In genomic region chrX:152912641-152913040, GRCh38 we compare ENCODE assay signal across 18 cellular contexts. TPM values are rescaled to one million over a fixed set of nuclear protein-coding genes. Genes with fewer than 3 reads are reported as not detected.
A peak's percentile ranks its signal among the peaks of the same experiment; 100 is the strongest.
DNase-seq lines count a peak whose midpoint lies in the region; ATAC-seq, FAIRE-seq and TF ChIP-seq lines count a peak whose summit lies in the region.
"Had no signal": no experiment of that assay in that cellular context is flagged by ENCODE, and none has a peak within 500 bp of the region (broad histone marks: within the 10 kb centered on the region; RNA-seq: fewer than 3 reads in every experiment).

No MANE protein-coding gene starts in this region.

- TF ChIP-seq EP300 in HepG2 (IDR thresholded peaks at IDR 0.05; ENCODE audit: low read depth in 2 of 2, low read length in 2 of 2) (no peak), HepG2 (CRISPR knock-in tag; IDR thresholded peaks at IDR 0.05; ENCODE audit: borderline replicate concordance) (no peak)

- ATAC-seq in HepG2 (no peak), right lobe of liver (no peak), sciatic nerve (no peak)

- H4K20me1 ChIP-seq in HepG2 (ENCODE audit: insufficient read depth, low read length) (no peaks in the 10 kb centered on the region), endothelial cell of umbilical vein (replicated peaks; ENCODE audit: control insufficient read depth, extremely low read depth, insufficient read depth, low read length) (no peaks in the 10 kb centered on the region)

- no peak overlapping the region for H3K9ac ChIP-seq in HepG2 (ENCODE audit: insufficient read depth, low read depth, low read length)
- no peak overlapping the region for H3K9ac ChIP-seq in endothelial cell of umbilical vein (replicated peaks; ENCODE audit: extremely low read depth, insufficient read depth, low read length)

- H3K4me1 ChIP-seq in HepG2 (ENCODE audit: insufficient read depth, low read length) (peaks cover 8% of the 10 kb centered on the region), right lobe of liver (no peaks in the 10 kb centered on the region), endothelial cell of umbilical vein (ENCODE audit: control insufficient read depth, extremely low read depth, insufficient read depth, low read length) (no peaks in the 10 kb centered on the region), vagina (peaks cover 4% of the 10 kb centered on the region)

- intact Hi-C loops in HepG2 (cut with micrococcal nuclease; ENCODE audit: unreplicated experiment): no loop called here
- intact Hi-C loops in right lobe of liver (cut with DNase I): no loop called here
- intact Hi-C loops in endothelial cell of umbilical vein (cut with micrococcal nuclease): no loop called here
- intact Hi-C loops in vagina (cut with DNase I): no loop called here
- intact Hi-C loops in sciatic nerve (cut with DNase I): no loop called here

- POLR2A ChIA-PET in HepG2 (lab: Yijun Ruan, JAX): no interaction called here
- POLR2A ChIA-PET in endothelial cell of umbilical vein (lab: Charles Lee): no interaction called here

- in situ Hi-C loops in HepG2 (cut with HindIII; ENCODE audit: extremely low pct_ligation_motif_present, low pct_unique_long_range_greater_than_20kb): no loop called here

- no TSS peak for BruUV-seq in HepG2 (replicated peaks; lab: Mats Ljungman, UMichigan)
- no TSS peak for BruUV-seq in endothelial cell of umbilical vein (replicated peaks; lab: Mats Ljungman, UMichigan)

- TF ChIP-seq POLR2A in HepG2 (IDR thresholded peaks at IDR 0.05; ENCODE audit: insufficient read depth in 1 of 2, low read depth in 2 of 2, low read length in 2 of 2) (no peak), right lobe of liver (IDR thresholded peaks at IDR 0.05) (no peak), endothelial cell of umbilical vein (IDR thresholded peaks at IDR 0.05; ENCODE audit: low read depth, low read length) (no peak), vagina (IDR thresholded peaks at IDR 0.05) (no peak)

- no peaks in the 10 kb centered on the region for H3K79me2 ChIP-seq in HepG2 (ENCODE audit: insufficient read depth, low read length)
- peaks cover 4% of the 10 kb centered on the region for H3K79me2 ChIP-seq in endothelial cell of umbilical vein (ENCODE audit: control insufficient read depth, insufficient read depth, low read length)

- H3K36me3 ChIP-seq in HepG2 (replicated peaks in 1 of 2; ENCODE audit: control insufficient read depth in 1 of 2, insufficient read depth in 2 of 2, low read length in 2 of 2) (no peaks in the 10 kb centered on the region), right lobe of liver (no peaks in the 10 kb centered on the region), endothelial cell of umbilical vein (ENCODE audit: control insufficient read depth in 2 of 2, extremely low read depth in 1 of 2, insufficient read depth in 2 of 2, low read length in 2 of 2) (no peaks in the 10 kb centered on the region), vagina (no peaks in the 10 kb centered on the region)

- no peak for TF ChIP-seq CTCF in HepG2 (CRISPR knock-in tag; IDR thresholded peaks at IDR 0.05)
- no peak for TF ChIP-seq CTCF in right lobe of liver (IDR thresholded peaks at IDR 0.05)
- TF ChIP-seq CTCF in endothelial cell of umbilical vein (IDR thresholded peaks at IDR 0.05; ENCODE audit: extremely low read depth in 1 of 2, insufficient read depth in 1 of 2, low read depth in 1 of 2, low read length in 2 of 2): no peak
- no peak for TF ChIP-seq CTCF in vagina (IDR thresholded peaks at IDR 0.05)

- CTCF ChIA-PET in HepG2 (lab: Yijun Ruan, JAX; ENCODE audit: low intra/inter-chr PET ratio, low total read pairs) (no interaction called here), endothelial cell of umbilical vein (lab: Charles Lee) (interaction anchor here (0.9 kb wide), 1 partner anchor 9 kb away, joined by 4 read pairs; no protein-coding TSS in a partner anchor)

- DNase-seq in HepG2 (ENCODE audit: low spot score) (no peak), right lobe of liver (no peak), endothelial cell of umbilical vein (ENCODE audit: low read depth, low spot score) (no peak), vagina (ENCODE audit: extremely low spot score in 2 of 2) (no peak), GOT3 (lab: John Stamatoyannopoulos, UW) (no peak), sciatic nerve (ENCODE audit: low spot score) (no peak)
- DNase-seq: C1 segment of cervical spinal cord; Calu3; CD4-positive, alpha-beta memory T cell; COR-L47; DMS79 treated with DMSO at 0.1 percent for 48 hours; GF-D8; HCEC 1CT had no signal

- H2AFZ ChIP-seq in HepG2 (ENCODE audit: low read length) (no peak overlapping the region), endothelial cell of umbilical vein (ENCODE audit: low read depth, low read length) (no peak overlapping the region)

- FAIRE-seq in HepG2 (lab: Jason Lieb, UNC) (no peak), endothelial cell of umbilical vein (lab: Jason Lieb, UNC) (peak; percentile 8)
- FAIRE-seq: A204.1, GM12892, H1 had no signal

- H3K27ac ChIP-seq in HepG2 (ENCODE audit: extremely low read length, insufficient read depth, low read length) (no peak overlapping the region), right lobe of liver (no peak overlapping the region), endothelial cell of umbilical vein (ENCODE audit: insufficient read depth, low read depth, low read length) (no peak overlapping the region), vagina (peak overlapping the region; percentile 37)
- H3K27ac ChIP-seq: 22Rv1 had no signal

- H3K9me3 ChIP-seq in HepG2 (ENCODE audit: low read length) (no peaks in the 10 kb centered on the region), right lobe of liver (no peaks in the 10 kb centered on the region), endothelial cell of umbilical vein (replicated peaks; ENCODE audit: control insufficient read depth, insufficient read depth, low read length) (no peaks in the 10 kb centered on the region), vagina (no peaks in the 10 kb centered on the region)

- TF ChIP-seq RAD21 in HepG2 (CRISPR knock-in tag; IDR thresholded peaks at IDR 0.05): no peak

- H3K4me3 ChIP-seq in HepG2 (replicated peaks in 1 of 3; ENCODE audit: insufficient read depth in 1 of 3, low read depth in 2 of 3, low read length in 3 of 3): no peak overlapping the region
- H3K4me3 ChIP-seq in right lobe of liver: no peak overlapping the region
- H3K4me3 ChIP-seq in endothelial cell of umbilical vein (replicated peaks in 1 of 3; ENCODE audit: insufficient read depth in 1 of 3, low read depth in 1 of 3, low read length in 3 of 3): no peak overlapping the region
- no peak overlapping the region for H3K4me3 ChIP-seq in vagina

- H3K27me3 ChIP-seq in HepG2 (ENCODE audit: control insufficient read depth in 1 of 2, insufficient read depth in 2 of 2, low read length in 2 of 2) (no peaks in the 10 kb centered on the region; a peak in 1 of 5 replicates), right lobe of liver (no peaks in the 10 kb centered on the region), endothelial cell of umbilical vein (ENCODE audit: control insufficient read depth in 2 of 2, insufficient read depth in 2 of 2, low read length in 2 of 2) (no peaks in the 10 kb centered on the region), vagina (no peaks in the 10 kb centered on the region)

- H3K4me2 ChIP-seq in HepG2 (ENCODE audit: low read depth, low read length): no peak overlapping the region
- no peak overlapping the region for H3K4me2 ChIP-seq in endothelial cell of umbilical vein (ENCODE audit: insufficient read depth, low read length)

- no peaks in the 10 kb centered on the region for H3K9me1 ChIP-seq in endothelial cell of umbilical vein (replicated peaks; ENCODE audit: control insufficient read depth, extremely low read depth, insufficient read depth, low read length)

- dilution Hi-C loops in endothelial cell of umbilical vein (cut with MboI; ENCODE audit: extremely low pct_ligation_motif_present, low sequenced_read_pairs): no loop called here

- 71% methylated on average over 1 of the region's 7 CpGs for WGBS in HepG2 (ENCODE audit: low lambda C conversion rate)
- 80% methylated on average over 1 of the region's 7 CpGs for WGBS in right lobe of liver (ENCODE audit: insufficient coverage, low coverage, low lambda C conversion rate, missing lambda C conversion rate)

RNA-seq across cellular contexts. Expression of gene ZNF185, which starts 14.8 kb away (rescaled TPM):
- total RNA-seq in HepG2 (2016; rRNA removed; fragmentation: Illumina TruSeq; extraction: Trizol) (1.6 and 1.9 TPM in 2 replicates), right lobe of liver (1 to 10 TPM in 1 of 6 experiments, under 1 TPM in 5; 0.61 to 1.7 (median 0.83) TPM), endothelial cell of umbilical vein (19.7 and 31.6 TPM in 2 replicates), vagina (98.2 TPM), sciatic nerve (26.9 TPM)
- 0.18 and 0.30 TPM in 2 replicates for total RNA-seq in HepG2 (2016; cell fraction: cytosol; rRNA removed; fragmentation: Illumina TruSeq; extraction: Trizol; ENCODE audit: low read depth)
- total RNA-seq in HepG2 (2016; cell fraction: insoluble cytoplasmic fraction; rRNA removed; fragmentation: Illumina TruSeq; extraction: Trizol): 1.7 and 1.8 TPM in 2 replicates
- 0.96 and 1.2 TPM in 2 replicates for total RNA-seq in HepG2 (2016; cell fraction: membrane; rRNA removed; fragmentation: Illumina TruSeq; extraction: Trizol)
- total RNA-seq in HepG2 (2016; cell fraction: nucleus; rRNA removed; fragmentation: Illumina TruSeq; extraction: Trizol): 0.85 and 0.87 TPM in 2 replicates
- polyA plus RNA-seq in HepG2 (2011; rRNA removed) (2.9 and 3.4 TPM in 2 replicates), endothelial cell of umbilical vein (15.5 and 18.7 TPM in 2 replicates)
- polyA plus RNA-seq in HepG2 (2011; cell fraction: cytosol; rRNA removed): 2.3 and 2.5 TPM in 2 replicates
- polyA plus RNA-seq in HepG2 (2011; cell fraction: nucleus; rRNA removed): 2.2 and 2.3 TPM in 2 replicates
- polyA plus RNA-seq in HepG2 (2012): 1.1 and 1.9 TPM in 2 replicates
- polyA plus RNA-seq in HepG2 (2016; cell fraction: cytosol; fragmentation: Illumina TruSeq; extraction: Trizol; ENCODE audit: low read depth): 0.24 and 0.28 TPM in 2 replicates
- 1.7 and 1.8 TPM in 2 replicates for polyA plus RNA-seq in HepG2 (2016; cell fraction: insoluble cytoplasmic fraction; fragmentation: Illumina TruSeq; extraction: Trizol; ENCODE audit: low read depth)
- polyA plus RNA-seq in HepG2 (2016; cell fraction: membrane; fragmentation: Illumina TruSeq; extraction: Trizol; ENCODE audit: low read depth): 0.86 and 1.1 TPM in 2 replicates
- polyA plus RNA-seq in HepG2 (2016; cell fraction: nucleus; fragmentation: Illumina TruSeq; extraction: Trizol; ENCODE audit: insufficient read depth, low read depth): 1.4 and 1.7 TPM in 2 replicates
- 1.2 and 5.8 TPM in 2 replicates for polyA minus RNA-seq in HepG2 (2011; rRNA and poly(A)+ RNA removed; ENCODE audit: low replicate concordance)
- polyA minus RNA-seq in HepG2 (2011; cell fraction: cytosol; rRNA and poly(A)+ RNA removed): 0.79 and 0.99 TPM in 2 replicates
- 0.75 and 0.90 TPM in 2 replicates for polyA minus RNA-seq in HepG2 (2011; cell fraction: nucleus; rRNA and poly(A)+ RNA removed)
- polyA plus RNA-seq in endothelial cell of umbilical vein (2011; cell fraction: cytosol; rRNA removed): 17.6 and 19.5 TPM in 2 replicates
- 74.9 and 87.3 TPM in 2 replicates for polyA plus RNA-seq in endothelial cell of umbilical vein (2011; cell fraction: nucleus; rRNA removed)
- polyA plus RNA-seq in endothelial cell of umbilical vein (2012): 27.3 and 47.6 TPM in 2 replicates
- 18.9 and 19.5 TPM in 2 replicates for polyA minus RNA-seq in endothelial cell of umbilical vein
- polyA minus RNA-seq in endothelial cell of umbilical vein (2011; cell fraction: cytosol; rRNA and poly(A)+ RNA removed): 2.4 TPM
- polyA minus RNA-seq in endothelial cell of umbilical vein (2011; cell fraction: nucleus; rRNA and poly(A)+ RNA removed): 29.7 and 41.7 TPM in 2 replicates
- total RNA-seq: G401 had no signal
